ENCODE assay signal across 8 cellular contexts in the genomic region with DNA sequence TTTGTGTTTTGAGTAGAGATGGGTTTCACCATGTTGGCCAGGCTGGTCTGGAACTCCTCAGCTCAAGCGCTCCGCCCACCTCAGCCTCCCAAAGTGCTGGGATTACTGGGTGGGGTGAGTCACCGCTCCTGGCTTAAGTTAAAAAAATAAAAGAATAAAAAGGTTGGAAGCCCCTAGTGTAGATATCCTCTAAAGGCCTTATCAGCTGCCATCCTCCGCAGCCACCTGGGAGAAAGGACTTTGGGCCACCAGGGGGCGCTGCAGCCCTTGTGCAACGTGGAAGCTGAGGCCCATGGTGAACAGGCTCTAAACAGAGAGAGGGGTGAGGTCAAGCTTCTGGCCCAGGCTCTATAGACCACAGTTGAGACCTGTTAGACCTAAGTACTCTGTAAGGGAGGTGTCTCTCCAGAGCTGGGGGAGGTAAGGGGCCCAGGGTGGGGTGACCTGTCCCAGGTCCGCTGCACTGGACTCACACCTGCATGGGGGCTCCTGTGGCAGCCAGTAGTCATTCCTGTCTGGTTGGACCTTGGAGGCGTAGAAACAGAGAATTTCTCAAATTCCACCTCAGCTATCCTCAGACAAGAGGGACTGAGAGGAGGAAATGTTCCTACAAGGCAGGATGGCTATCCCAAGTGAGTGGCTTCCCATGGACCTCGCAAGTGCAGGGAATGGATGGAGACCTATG. TPM values are rescaled to one million over a fixed set of nuclear protein-coding genes. Genes with fewer than 3 reads are reported as not detected.
DNase-seq lines count a peak whose midpoint lies in the region; ATAC-seq, FAIRE-seq and TF ChIP-seq lines count a peak whose summit lies in the region.

No MANE protein-coding gene starts in this region.

- H3K4me3 ChIP-seq in A673 (ENCODE audit: low read depth, low read length, poor library complexity, severe bottlenecking), result no peak overlapping the region
- H3K4me3 ChIP-seq in breast epithelium, result no peak overlapping the region
- H3K4me3 ChIP-seq in keratinocyte (ENCODE audit: control insufficient read depth in 2 of 3, extremely low read depth in 1 of 3, insufficient read depth in 2 of 3, low read depth in 1 of 3, low read length in 3 of 3), result no peak overlapping the region

- peaks cover 2% of the 10 kb centered on the region for H3K27me3 Mint-ChIP-seq in activated B cell treated with CpG ODN at 0.5 μM for 24 hours

- H3K79me2 ChIP-seq in keratinocyte (ENCODE audit: control insufficient read depth, insufficient read depth, low read length), result no peaks in the 10 kb centered on the region

- BruUV-seq in A673 (replicated peaks; lab: Mats Ljungman, UMichigan), result no TSS peak

- H3K36me3 Mint-ChIP-seq in activated B cell treated with CpG ODN at 0.5 μM for 24 hours (ENCODE audit: low read depth), result no peaks in the 10 kb centered on the region

- no peaks in the 10 kb centered on the region for H4K20me1 ChIP-seq in keratinocyte (ENCODE audit: control insufficient read depth, extremely low read depth, insufficient read depth, low read length)

- peak overlapping the region; percentile 65 for H2AFZ ChIP-seq in keratinocyte (ENCODE audit: control insufficient read depth, low read length)

- no peaks in the 10 kb centered on the region for H3K36me3 ChIP-seq in A673 (ENCODE audit: insufficient read depth, low read length, poor library complexity, severe bottlenecking)
- no peaks in the 10 kb centered on the region for H3K36me3 ChIP-seq in breast epithelium
- no peaks in the 10 kb centered on the region for H3K36me3 ChIP-seq in keratinocyte (ENCODE audit: control insufficient read depth in 2 of 2, extremely low read depth in 1 of 2, insufficient read depth in 2 of 2, low read length in 2 of 2)

- H3K27ac ChIP-seq in A673 (ENCODE audit: low read depth, low read length, poor library complexity, severe bottlenecking) (no peak overlapping the region), breast epithelium (no peak overlapping the region), keratinocyte (ENCODE audit: control insufficient read depth, insufficient read depth, low read length) (peak overlapping the region; percentile 8)

- CTCF ChIA-PET in A673 (lab: Charles Lee), result interaction anchor here (0.5 to 1.7 kb wide), 10 partner anchors 11 to 57 kb away, joined by 3 to 41 read pairs (median 4); partner anchors contain the start of gene SMARCD1
- CTCF ChIA-PET in activated B cell treated with CpG ODN at 0.5 μM for 24 hours (lab: Charles Lee), result interaction anchor here (0.6 to 3.0 kb wide), 11 partner anchors 9 to 94 kb away, joined by 3 to 16 read pairs (median 6); partner anchors contain the start of gene RACGAP1

- H3K9me3 ChIP-seq in A673 (ENCODE audit: low read depth, low read length, poor library complexity, severe bottlenecking) (no peaks in the 10 kb centered on the region), breast epithelium (no peaks in the 10 kb centered on the region), keratinocyte (ENCODE audit: control insufficient read depth, low read depth, low read length) (no peaks in the 10 kb centered on the region)

- no peak overlapping the region for H3K27ac Mint-ChIP-seq in activated B cell treated with CpG ODN at 0.5 μM for 24 hours

- peak; percentile 13 for FAIRE-seq in keratinocyte (lab: Jason Lieb, UNC)

- no peaks in the 10 kb centered on the region for H3K9me3 Mint-ChIP-seq in activated B cell treated with CpG ODN at 0.5 μM for 24 hours

- TF ChIP-seq CTCF in A673 (conservative IDR thresholded peaks at IDR 0.05; ENCODE audit: low read depth, low read length), result peak; percentile 98
- no peak for TF ChIP-seq CTCF in activated B cell treated with CpG ODN at 0.5 μM for 24 hours (IDR thresholded peaks at IDR 0.05)
- peak; percentile 63 to 77 (median 70) for TF ChIP-seq CTCF in breast epithelium (IDR thresholded peaks at IDR 0.05)
- peak; percentile 84 to 91 (median 87) for TF ChIP-seq CTCF in keratinocyte (optimal IDR thresholded peaks at IDR 0.05 in 1 of 3, IDR thresholded peaks at IDR 0.05 in 1 of 3, conservative IDR thresholded peaks at IDR 0.05 in 1 of 3; ENCODE audit: extremely low read depth in 1 of 3, insufficient read depth in 2 of 3, low read length in 3 of 3)

- no peak for TF ChIP-seq POLR2A in breast epithelium (IDR thresholded peaks at IDR 0.05)

- no peak overlapping the region for H3K9ac ChIP-seq in keratinocyte (ENCODE audit: control insufficient read depth, extremely low read depth, insufficient read depth, low read length)

- no peaks in the 10 kb centered on the region for H3K9me1 ChIP-seq in keratinocyte (ENCODE audit: control insufficient read depth, extremely low read depth, insufficient read depth, low read length)

- H3K4me3 Mint-ChIP-seq in activated B cell treated with CpG ODN at 0.5 μM for 24 hours, result no peak overlapping the region

- POLR2A ChIA-PET in A673 (lab: Charles Lee; ENCODE audit: low non-redundant PET), result interaction anchor here (0.5 kb wide), 1 partner anchor 11 kb away, joined by 14 read pairs; no protein-coding TSS in a partner anchor
- POLR2A ChIA-PET in activated B cell treated with CpG ODN at 0.5 μM for 24 hours (lab: Charles Lee), result no interaction called here

- no peaks in the 10 kb centered on the region for H3K4me1 ChIP-seq in A673 (ENCODE audit: insufficient read depth, low read length, poor library complexity, severe bottlenecking)
- H3K4me1 ChIP-seq in breast epithelium, result no peaks in the 10 kb centered on the region
- H3K4me1 ChIP-seq in keratinocyte (ENCODE audit: control insufficient read depth, extremely low read depth, insufficient read depth, low read length), result peaks cover 11% of the 10 kb centered on the region

- dilution Hi-C loops in keratinocyte (cut with MboI; ENCODE audit: extremely low pct_ligation_motif_present, low sequenced_read_pairs), result no loop called here

- intact Hi-C loops in A673 (cut with micrococcal nuclease; ENCODE audit: unreplicated experiment), result loop anchor here (1.0 kb wide), 2 partner anchors 17 to 31 kb away; no protein-coding TSS in a partner anchor
- intact Hi-C loops in activated B cell treated with CpG ODN at 0.5 μM for 24 hours (cut with micrococcal nuclease), result loop anchor here (1.0 to 5.0 kb wide), 2 partner anchors 17 to 33 kb away; no protein-coding TSS in a partner anchor
- intact Hi-C loops in breast epithelium (cut with DNase I; ENCODE audit: low total_unique reads), result no loop called here

- peak overlapping the region; percentile 37 for H3K4me2 ChIP-seq in keratinocyte (ENCODE audit: control insufficient read depth, extremely low read depth, insufficient read depth, low read depth, low read length)

- peak; percentile 55 for ATAC-seq in GM21526 (IDR thresholded peaks at IDR 0.05; ENCODE audit: low FRiP score, unreplicated experiment)
- ATAC-seq in activated B cell treated with CpG ODN at 0.5 μM for 24 hours (ENCODE audit: low read depth), result peak; percentile 50
- no peak for ATAC-seq in HG02642 (IDR thresholded peaks at IDR 0.05; ENCODE audit: poor library complexity, unreplicated experiment)

- peak; percentile 87 for DNase-seq in A673 (ENCODE audit: low spot score)
- DNase-seq in NCI-H2196 treated with DMSO at 0.1 percent for 48 hours (lab: John Stamatoyannopoulos, UW; ENCODE audit: unreplicated experiment), result peak; percentile 38
- DNase-seq in activated B cell treated with CpG ODN at 0.5 μM for 24 hours, result peak; percentile 69
- peak; percentile 50 to 79 for DNase-seq in breast epithelium (ENCODE audit: low spot score in 2 of 2)
- DNase-seq in keratinocyte (ENCODE audit: low read depth, low spot score), result peak; percentile 73
- DNase-seq in stimulated activated CD4-positive, alpha-beta T cell treated with anti-CD3 and anti-CD28 coated beads, Interleukin-15, amount 100 ng/mL, for 48 hours (ENCODE audit: low read depth in 2 of 2), result peak; percentile 75 to 86

- no peaks in the 10 kb centered on the region for H3K4me1 Mint-ChIP-seq in activated B cell treated with CpG ODN at 0.5 μM for 24 hours

- no peaks in the 10 kb centered on the region for H3K27me3 ChIP-seq in A673 (replicated peaks; ENCODE audit: insufficient read depth, low read depth, low read length, poor library complexity)
- no peaks in the 10 kb centered on the region for H3K27me3 ChIP-seq in breast epithelium
- H3K27me3 ChIP-seq in keratinocyte (ENCODE audit: control insufficient read depth, extremely low read depth, insufficient read depth, low read length), result no peaks in the 10 kb centered on the region

RNA-seq across cellular contexts. Expression of gene RACGAP1, which starts 14.0 kb away (rescaled TPM):
- 173 and 179 TPM in 2 replicates for total RNA-seq in A673 (2021)
- total RNA-seq in activated B cell treated with CpG ODN at 0.5 μM for 24 hours, result 12.2 and 12.6 TPM in 2 replicates
- 10 to 100 TPM in 2 of 3 donors, 1 to 10 TPM in 1; 7.5 to 33.9 (median 11.1) TPM for total RNA-seq in breast epithelium
- polyA plus RNA-seq in keratinocyte, result 27.7 to 57.1 TPM (median 45.2 TPM) in 3 replicates
- 23.0 TPM for polyA plus RNA-seq in keratinocyte (2011; ENCODE audit: low read depth)
- polyA plus RNA-seq in keratinocyte (2011; cell fraction: cytosol; rRNA removed), result 28.6 and 33.2 TPM in 2 replicates
- polyA plus RNA-seq in keratinocyte (2011; cell fraction: nucleus; rRNA removed), result 36.0 and 38.0 TPM in 2 replicates
- polyA plus RNA-seq in keratinocyte (2012; ENCODE audit: low replicate concordance), result 11.4 and 46.5 TPM in 2 replicates
- 32.5 to 86.8 TPM (median 60.9 TPM) in 3 replicates for polyA minus RNA-seq in keratinocyte
- polyA minus RNA-seq in keratinocyte (2011; cell fraction: cytosol; rRNA and poly(A)+ RNA removed), result 34.7 TPM
- 19.9 and 36.4 TPM in 2 replicates for polyA minus RNA-seq in keratinocyte (2011; cell fraction: nucleus; rRNA and poly(A)+ RNA removed)

RNA-seq across cellular contexts. Expression of gene ASIC1, which starts 18.1 kb away (rescaled TPM):
- total RNA-seq in A673 (2021) (2.7 and 5.5 TPM in 2 replicates), activated B cell treated with CpG ODN at 0.5 μM for 24 hours (not detected in 2 replicates), breast epithelium (under 1 TPM; 0.80 to 0.98 (median 0.88) TPM)
- polyA plus RNA-seq in keratinocyte, result 5.7 to 8.3 TPM (median 5.7 TPM) in 3 replicates
- 0.46 TPM for polyA plus RNA-seq in keratinocyte (2011; ENCODE audit: low read depth)
- 4.0 and 5.1 TPM in 2 replicates for polyA plus RNA-seq in keratinocyte (2011; cell fraction: cytosol; rRNA removed)
- polyA plus RNA-seq in keratinocyte (2011; cell fraction: nucleus; rRNA removed), result 15.8 and 19.7 TPM in 2 replicates
- 0.47 and 5.4 TPM in 2 replicates for polyA plus RNA-seq in keratinocyte (2012; ENCODE audit: low replicate concordance)
- polyA minus RNA-seq in keratinocyte, result 8.2 to 10.1 TPM (median 9.4 TPM) in 3 replicates
- 5.0 TPM for polyA minus RNA-seq in keratinocyte (2011; cell fraction: cytosol; rRNA and poly(A)+ RNA removed)
- 9.2 and 10.4 TPM in 2 replicates for polyA minus RNA-seq in keratinocyte (2011; cell fraction: nucleus; rRNA and poly(A)+ RNA removed)

RNA-seq across cellular contexts. Expression of gene SMARCD1, which starts 45.8 kb away (rescaled TPM):
- total RNA-seq in A673 (2021), result 141 and 152 TPM in 2 replicates
- total RNA-seq in activated B cell treated with CpG ODN at 0.5 μM for 24 hours, result 101 and 108 TPM in 2 replicates
- 10 to 100 TPM; 50.6 to 56.7 (median 51.5) TPM for total RNA-seq in breast epithelium
- 48.8 to 91.5 TPM (median 56.6 TPM) in 3 replicates for polyA plus RNA-seq in keratinocyte
- 8.5 TPM for polyA plus RNA-seq in keratinocyte (2011; ENCODE audit: low read depth)
- polyA plus RNA-seq in keratinocyte (2011; cell fraction: cytosol; rRNA removed), result 55.1 and 66.1 TPM in 2 replicates
- polyA plus RNA-seq in keratinocyte (2011; cell fraction: nucleus; rRNA removed), result 111 and 123 TPM in 2 replicates
- 22.9 and 58.4 TPM in 2 replicates for polyA plus RNA-seq in keratinocyte (2012; ENCODE audit: low replicate concordance)
- polyA minus RNA-seq in keratinocyte, result 60.3 to 102 TPM (median 82.5 TPM) in 3 replicates
- polyA minus RNA-seq in keratinocyte (2011; cell fraction: cytosol; rRNA and poly(A)+ RNA removed), result 50.6 TPM
- polyA minus RNA-seq in keratinocyte (2011; cell fraction: nucleus; rRNA and poly(A)+ RNA removed), result 31.0 and 51.3 TPM in 2 replicates
